19 cellular contexts compared by ENCODE assay signal in genomic region chr18:75581336-75582121, GRCh38.
A peak's percentile ranks its signal among the peaks of the same experiment; 100 is the strongest.
DNase-seq lines count a peak whose midpoint lies in the region; TF ChIP-seq lines count a peak whose summit lies in the region.
"Had no signal": no experiment of that assay in that cellular context is flagged by ENCODE, and none has a peak within 500 bp of the region (broad histone marks: within the 10 kb centered on the region; RNA-seq: fewer than 3 reads in every experiment).

No MANE protein-coding gene starts in this region.

- H3K4me1 ChIP-seq in breast epithelium (no peaks in the 10 kb centered on the region), iPS-20b (ENCODE audit: insufficient read depth, low read length) (peaks cover 11% of the 10 kb centered on the region; the same call in 1 of the 2 replicates), suprapubic skin (no peaks in the 10 kb centered on the region)
- H3K4me1 ChIP-seq: HAP-1 had no signal

- H3K9me3 Mint-ChIP-seq in MCF 10A (ENCODE audit: unreplicated experiment), result no peaks in the 10 kb centered on the region

- H3K27ac Mint-ChIP-seq in MCF 10A (ENCODE audit: low read depth, unreplicated experiment), result peak overlapping the region; percentile 57
- H3K27ac Mint-ChIP-seq: IgD-negative memory B cell had no signal

- no peak overlapping the region for H3K27ac ChIP-seq in breast epithelium
- H3K27ac ChIP-seq in iPS-20b (ENCODE audit: low read length), result no peak overlapping the region
- peak overlapping the region; percentile 22 for H3K27ac ChIP-seq in suprapubic skin
- H3K27ac ChIP-seq: 22Rv1, C4-2B had no signal

- in situ Hi-C loops in astrocyte of the cerebellum (cut with HindIII; ENCODE audit: low sequenced_read_pairs), result no loop called here

- intact Hi-C loops in MCF 10A (cut with micrococcal nuclease), result no loop called here
- intact Hi-C loops in breast epithelium (cut with DNase I; ENCODE audit: low total_unique reads), result no loop called here
- intact Hi-C loops in posterior vena cava (cut with DNase I), result no loop called here

- peak overlapping the region; percentile 15; the same call in 1 of the 2 replicates for H3K9ac ChIP-seq in iPS-20b (ENCODE audit: low read depth, low read length)

- H3K4me3 Mint-ChIP-seq in MCF 10A (ENCODE audit: unreplicated experiment), result no peak overlapping the region
- H3K4me3 Mint-ChIP-seq: IgD-negative memory B cell had no signal

- H3K27me3 ChIP-seq in breast epithelium, result no peaks in the 10 kb centered on the region
- no peaks in the 10 kb centered on the region for H3K27me3 ChIP-seq in iPS-20b (ENCODE audit: insufficient read depth, low read length)
- no peaks in the 10 kb centered on the region for H3K27me3 ChIP-seq in suprapubic skin

- no peaks in the 10 kb centered on the region for H3K36me3 Mint-ChIP-seq in MCF 10A (ENCODE audit: insufficient read depth, unreplicated experiment)

- H3K4me3 ChIP-seq in breast epithelium, result no peak overlapping the region
- H3K4me3 ChIP-seq in astrocyte of the cerebellum (ENCODE audit: low read depth, low read length), result no peak overlapping the region
- H3K4me3 ChIP-seq in iPS-20b (ENCODE audit: low read length), result no peak overlapping the region
- H3K4me3 ChIP-seq in suprapubic skin, result no peak overlapping the region
- H3K4me3 ChIP-seq: HAP-1 had no signal

- no TSS peak for BruUV-seq in MCF 10A (replicated peaks; lab: Mats Ljungman, UMichigan)

- DNase-seq in MCF 10A (ENCODE audit: unreplicated experiment) (no peak), breast epithelium (ENCODE audit: low spot score in 2 of 2) (no peak), astrocyte of the cerebellum (ENCODE audit: low read depth) (peak; percentile 32), suprapubic skin (ENCODE audit: low spot score in 2 of 2) (no peak), posterior vena cava (ENCODE audit: low spot score) (no peak), iPS-NIHi11 (ENCODE audit: low spot score) (no peak)
- no peak for DNase-seq in activated T-cell treated with anti-CD3 and anti-CD28 coated beads, Interleukin-2, amount 50 U/mL, for 1 hour
- DNase-seq: COR-L47, DMS53, MV-4-11, NCI-H1436, NCI-H2029 treated with DMSO at 0.1 percent for 48 hours, NCI-H510A treated with DMSO at 0.1 percent for 48 hours, SHP77 treated with DMSO at 0.1 percent for 48 hours had no signal

- H3K9me3 ChIP-seq in breast epithelium, result no peaks in the 10 kb centered on the region
- no peaks in the 10 kb centered on the region for H3K9me3 ChIP-seq in iPS-20b (ENCODE audit: insufficient read depth, low read depth, low read length)
- no peaks in the 10 kb centered on the region for H3K9me3 ChIP-seq in suprapubic skin
- H3K9me3 ChIP-seq: HAP-1 had no signal

- no peak for TF ChIP-seq CTCF in MCF 10A (IDR thresholded peaks at IDR 0.05; ENCODE audit: unreplicated experiment)
- TF ChIP-seq CTCF in breast epithelium (IDR thresholded peaks at IDR 0.05), result no peak
- TF ChIP-seq CTCF in astrocyte of the cerebellum (IDR thresholded peaks at IDR 0.05; ENCODE audit: low read depth, low read length, missing control alignments), result no peak
- TF ChIP-seq CTCF in suprapubic skin (IDR thresholded peaks at IDR 0.05), result no peak

- no peaks in the 10 kb centered on the region for H3K36me3 ChIP-seq in breast epithelium
- no peaks in the 10 kb centered on the region for H3K36me3 ChIP-seq in iPS-20b (ENCODE audit: insufficient read depth, low read depth, low read length)
- no peaks in the 10 kb centered on the region for H3K36me3 ChIP-seq in suprapubic skin
- H3K36me3 ChIP-seq: HAP-1 had no signal

- no peak for TF ChIP-seq POLR2A in breast epithelium (IDR thresholded peaks at IDR 0.05)
- no peak for TF ChIP-seq POLR2A in suprapubic skin (IDR thresholded peaks at IDR 0.05)

- no peaks in the 10 kb centered on the region for H3K27me3 Mint-ChIP-seq in MCF 10A (ENCODE audit: insufficient read depth, unreplicated experiment)
- H3K27me3 Mint-ChIP-seq: IgD-negative memory B cell had no signal

- CTCF ChIA-PET in MCF 10A (lab: Yijun Ruan, JAX), result interaction anchor here (0.6 kb wide), 1 partner anchor 941 kb away, joined by 3 read pairs; no protein-coding TSS in a partner anchor

- POLR2A ChIA-PET in MCF 10A (lab: Yijun Ruan, JAX), result no interaction called here

- TF ChIP-seq EP300 in suprapubic skin (IDR thresholded peaks at IDR 0.05), result no peak

- 42% methylated on average over 8 of the region's 8 CpGs for WGBS in suprapubic skin

- no peaks in the 10 kb centered on the region for H3K4me1 Mint-ChIP-seq in MCF 10A (ENCODE audit: insufficient read depth, unreplicated experiment)
- H3K4me1 Mint-ChIP-seq: IgD-negative memory B cell had no signal
